ENCODE assay signal across 24 cellular contexts in the genomic region with DNA sequence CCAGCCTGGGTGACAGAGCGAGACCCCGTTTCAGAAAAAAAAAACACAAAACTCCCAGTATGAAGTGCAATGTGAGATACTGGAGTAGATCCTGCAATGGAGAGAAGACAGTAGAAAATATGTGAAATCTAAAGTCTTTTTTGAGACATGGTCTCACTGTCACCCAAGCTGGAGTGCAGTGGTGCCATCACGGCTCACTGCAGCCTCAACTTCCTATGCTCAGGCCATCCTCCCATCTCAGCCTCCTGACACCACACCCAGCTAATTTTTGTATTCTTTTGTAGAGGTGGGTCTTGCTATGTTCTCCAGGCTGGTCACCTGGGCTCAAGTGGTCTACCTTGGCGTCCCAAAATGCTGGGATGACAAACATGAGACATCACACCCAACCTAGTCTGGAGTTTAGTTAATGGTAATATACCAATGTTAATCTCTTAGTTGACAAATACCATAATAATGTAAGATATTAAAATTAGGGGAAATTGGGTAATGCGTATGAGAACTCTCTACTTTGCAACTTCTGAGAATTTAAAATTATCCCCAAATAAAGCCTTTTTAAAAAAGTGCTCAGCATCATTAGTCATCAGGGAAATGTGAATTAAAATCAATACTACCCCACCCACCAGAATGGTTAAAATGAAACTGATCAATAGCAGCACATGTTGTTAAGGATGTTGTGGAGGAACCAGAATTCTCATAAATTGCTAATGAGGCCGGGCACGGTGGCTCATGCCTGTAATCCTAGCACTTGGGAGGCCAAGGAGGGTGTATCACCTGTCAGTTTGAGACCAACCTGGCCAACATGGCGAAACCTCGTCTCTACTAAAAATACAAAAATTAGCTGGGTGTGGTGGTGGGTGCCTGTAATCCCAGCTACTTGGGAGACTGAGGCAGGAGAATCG. TPM values are rescaled to one million over a fixed set of nuclear protein-coding genes. Genes with fewer than 3 reads are reported as not detected.
A peak's percentile ranks its signal among the peaks of the same experiment; 100 is the strongest.
DNase-seq lines count a peak whose midpoint lies in the region; ATAC-seq, FAIRE-seq and TF ChIP-seq lines count a peak whose summit lies in the region.
"Had no signal": no experiment of that assay in that cellular context is flagged by ENCODE, and none has a peak within 500 bp of the region (broad histone marks: within the 10 kb centered on the region; RNA-seq: fewer than 3 reads in every experiment).

No MANE protein-coding gene starts in this region.

- H4K8ac ChIP-seq in trophoblast cell (ENCODE audit: low read depth, low read length): no peak overlapping the region

- H3K27ac Mint-ChIP-seq in activated CD8-positive, alpha-beta memory T cell treated with anti-CD3 and anti-CD28 coated beads, Interleukin-2, amount 10 ng/mL, durations not matched to agents 7 days and 5 days: peak overlapping the region; percentile 40
- H3K27ac Mint-ChIP-seq in activated T-helper 1 cell treated with anti-CD3 and anti-CD28 coated beads, Interleukin-12 subunit alpha, Interleukin-12 subunit beta, Interleukin-2, Interleukin-4 antibody, amounts not matched to agents 30 ng/mL and 10 ng/mL and 1 ng/mL, durations not matched to agents 14 hours and 24 hours and 36 hours: peak overlapping the region; percentile 18

- H3K4ac ChIP-seq in trophoblast cell (ENCODE audit: low read depth, low read length): no peak overlapping the region

- no peaks in the 10 kb centered on the region for H3K9me3 Mint-ChIP-seq in activated CD8-positive, alpha-beta memory T cell treated with anti-CD3 and anti-CD28 coated beads, Interleukin-2, amount 10 ng/mL, durations not matched to agents 7 days and 5 days (ENCODE audit: low read depth)
- H3K9me3 Mint-ChIP-seq in activated T-helper 1 cell treated with anti-CD3 and anti-CD28 coated beads, Interleukin-12 subunit alpha, Interleukin-12 subunit beta, Interleukin-2, Interleukin-4 antibody, amounts not matched to agents 30 ng/mL and 10 ng/mL and 1 ng/mL, durations not matched to agents 14 hours and 24 hours and 36 hours: no peaks in the 10 kb centered on the region

- H3K4me3 Mint-ChIP-seq in activated CD8-positive, alpha-beta memory T cell treated with anti-CD3 and anti-CD28 coated beads, Interleukin-2, amount 10 ng/mL, durations not matched to agents 7 days and 5 days: no peak overlapping the region
- no peak overlapping the region for H3K4me3 Mint-ChIP-seq in activated T-helper 1 cell treated with anti-CD3 and anti-CD28 coated beads, Interleukin-12 subunit alpha, Interleukin-12 subunit beta, Interleukin-2, Interleukin-4 antibody, amounts not matched to agents 30 ng/mL and 10 ng/mL and 1 ng/mL, durations not matched to agents 14 hours and 24 hours and 36 hours
- H3K4me3 Mint-ChIP-seq: nephron progenitor cell had no signal

- no peak overlapping the region for H3K23ac ChIP-seq in trophoblast cell (ENCODE audit: low read length)

- H3K36me3 ChIP-seq in trophoblast cell (ENCODE audit: control insufficient read depth in 1 of 2, insufficient read depth in 2 of 2, low read length in 2 of 2) (peaks cover 16 to 25% of the 10 kb centered on the region in 2 experiments), small intestine (ENCODE audit: control insufficient read depth in 2 of 2, insufficient read depth in 2 of 2, low read length in 2 of 2) (no peaks in the 10 kb centered on the region)

- intact Hi-C loops in activated T-helper 1 cell treated with anti-CD3 and anti-CD28 coated beads, Interleukin-12 subunit alpha, Interleukin-12 subunit beta, Interleukin-2, Interleukin-4 antibody, amounts not matched to agents 30 ng/mL and 10 ng/mL and 1 ng/mL, durations not matched to agents 14 hours and 24 hours and 36 hours (cut with micrococcal nuclease): loop anchor here (5.0 kb wide), 2 partner anchors 62 to 83 kb away; partner anchors contain the start of gene ARHGEF6

- no peak overlapping the region for H2BK12ac ChIP-seq in trophoblast cell (ENCODE audit: low read length)

- peak overlapping the region; percentile 70 for H4K12ac ChIP-seq in trophoblast cell (ENCODE audit: low read depth, low read length)

- H3K4me1 ChIP-seq in trophoblast cell (ENCODE audit: control insufficient read depth in 1 of 2, insufficient read depth in 2 of 2, low read length in 2 of 2): no peaks in the 10 kb centered on the region
- no peaks in the 10 kb centered on the region for H3K4me1 ChIP-seq in small intestine (ENCODE audit: control insufficient read depth in 2 of 2, insufficient read depth in 1 of 2, low read depth in 1 of 2, low read length in 1 of 2)
- H3K4me1 ChIP-seq: BE2C, lower lobe of right lung, pancreas, Peyer's patch, SJCRH30 had no signal

- no peak overlapping the region for H2BK5ac ChIP-seq in trophoblast cell (ENCODE audit: low read depth, low read length, poor library complexity)

- no CpG with 5 or more reads among the region's 10 CpGs for WGBS in trophoblast cell (ENCODE audit: extremely low coverage, insufficient coverage, insufficient read length)
- 81 to 86% (median 86%) methylated on average over 8 to 10 of the region's 10 CpGs for WGBS in small intestine, 3 donors

- H3K18ac ChIP-seq in trophoblast cell (ENCODE audit: low read length): no peak overlapping the region

- H3K9me3 ChIP-seq in trophoblast cell (ENCODE audit: insufficient read depth, low read depth, low read length) (no peaks in the 10 kb centered on the region), small intestine (ENCODE audit: control insufficient read depth, low read depth) (no peaks in the 10 kb centered on the region)
- H3K9me3 ChIP-seq: BE2C, lower lobe of right lung, pancreas, Peyer's patch, SJCRH30 had no signal

- in situ Hi-C loops in GM18951 (cut with MboI; ENCODE audit: low sequenced_read_pairs, unreplicated experiment): no loop called here

- no peak overlapping the region for H3K14ac ChIP-seq in trophoblast cell (ENCODE audit: low read length)

- no peaks in the 10 kb centered on the region for H3K27me3 Mint-ChIP-seq in activated CD8-positive, alpha-beta memory T cell treated with anti-CD3 and anti-CD28 coated beads, Interleukin-2, amount 10 ng/mL, durations not matched to agents 7 days and 5 days
- H3K27me3 Mint-ChIP-seq in activated T-helper 1 cell treated with anti-CD3 and anti-CD28 coated beads, Interleukin-12 subunit alpha, Interleukin-12 subunit beta, Interleukin-2, Interleukin-4 antibody, amounts not matched to agents 30 ng/mL and 10 ng/mL and 1 ng/mL, durations not matched to agents 14 hours and 24 hours and 36 hours (ENCODE audit: insufficient read depth): no peaks in the 10 kb centered on the region

- H3K4me2 ChIP-seq in trophoblast cell (ENCODE audit: low read length): no peak overlapping the region

- no peak overlapping the region for H3K4me3 ChIP-seq in trophoblast cell (ENCODE audit: low read depth, low read length)
- H3K4me3 ChIP-seq in small intestine (ENCODE audit: low read depth in 1 of 2, low read length in 2 of 2): no peak overlapping the region
- H3K4me3 ChIP-seq: lower lobe of right lung, pancreas, Peyer's patch, SJCRH30 had no signal

- H2BK120ac ChIP-seq in trophoblast cell (ENCODE audit: insufficient read depth, low read length, poor library complexity): no peak overlapping the region

- no peaks in the 10 kb centered on the region for H3K79me2 ChIP-seq in trophoblast cell (ENCODE audit: control insufficient read depth, insufficient read depth, low read length, poor library complexity)

- H4K91ac ChIP-seq in trophoblast cell (ENCODE audit: low read depth, low read length): no peak overlapping the region

- H2AFZ ChIP-seq in trophoblast cell (ENCODE audit: insufficient read depth, low read length, poor library complexity): no peak overlapping the region

- no peak for FAIRE-seq in small intestine (lab: Jason Lieb, UNC)
- FAIRE-seq: pancreas had no signal

- H2AK5ac ChIP-seq in trophoblast cell (ENCODE audit: low read length): no peak overlapping the region

- peak; percentile 27 for ATAC-seq in activated CD8-positive, alpha-beta memory T cell treated with anti-CD3 and anti-CD28 coated beads, Interleukin-2, amount 10 ng/mL, durations not matched to agents 7 days and 5 days
- ATAC-seq in HG03025 (IDR thresholded peaks at IDR 0.05; ENCODE audit: low FRiP score, unreplicated experiment): no peak
- ATAC-seq: lower lobe of right lung, right cardiac atrium had no signal

- H3K4me1 Mint-ChIP-seq in activated CD8-positive, alpha-beta memory T cell treated with anti-CD3 and anti-CD28 coated beads, Interleukin-2, amount 10 ng/mL, durations not matched to agents 7 days and 5 days: peaks cover 44% of the 10 kb centered on the region
- H3K4me1 Mint-ChIP-seq in activated T-helper 1 cell treated with anti-CD3 and anti-CD28 coated beads, Interleukin-12 subunit alpha, Interleukin-12 subunit beta, Interleukin-2, Interleukin-4 antibody, amounts not matched to agents 30 ng/mL and 10 ng/mL and 1 ng/mL, durations not matched to agents 14 hours and 24 hours and 36 hours (ENCODE audit: low read depth): peaks cover 33% of the 10 kb centered on the region
- H3K4me1 Mint-ChIP-seq: nephron progenitor cell had no signal

- CTCF ChIA-PET in activated CD8-positive, alpha-beta memory T cell treated with anti-CD3 and anti-CD28 coated beads, Interleukin-2, amount 10 ng/mL, durations not matched to agents 7 days and 5 days (lab: Charles Lee): no interaction called here
- CTCF ChIA-PET in GM10248 (lab: Yijun Ruan, JAX): no interaction called here

- DNase-seq in activated CD8-positive, alpha-beta memory T cell treated with anti-CD3 and anti-CD28 coated beads, Interleukin-2, amount 10 ng/mL, durations not matched to agents 7 days and 5 days: no peak
- DNase-seq in activated CD8-positive, alpha-beta memory T cell treated with anti-CD3 and anti-CD28 coated beads, Interleukin-2, amount 50 U/mL, for 48 hours: no peak
- DNase-seq in activated T-helper 1 cell treated with anti-CD3 and anti-CD28 coated beads, Interleukin-12 subunit alpha, Interleukin-12 subunit beta, Interleukin-2, Interleukin-4 antibody, amounts not matched to agents 30 ng/mL and 10 ng/mL and 1 ng/mL, durations not matched to agents 14 hours and 24 hours and 36 hours (ENCODE audit: low spot score): no peak
- no peak for DNase-seq in trophoblast cell
- DNase-seq in small intestine: no peak
- DNase-seq in GM10248 (ENCODE audit: extremely low spot score): no peak
- DNase-seq: activated CD4-positive, alpha-beta T cell treated with anti-CD3 and anti-CD28 coated beads for 1 hour; BE2C; brain microvascular endothelial cell; DMS53; head of caudate nucleus; kidney glomerular epithelial cell; lower lobe of right lung; NCI-H1048; NCI-H1694 treated with DMSO at 0.1 percent for 48 hours; NCI-H526; nephron progenitor cell; pancreas; Peyer's patch; right cardiac atrium; SJCRH30 had no signal

- TF ChIP-seq CTCF in GM10248 (IDR thresholded peaks at IDR 0.05; ENCODE audit: control extremely low read depth, extremely low read depth, low read depth, missing control alignments): no peak

- TF ChIP-seq POLR2A in GM18951 (IDR thresholded peaks at IDR 0.05; ENCODE audit: extremely low read depth, insufficient read depth, insufficient read length): peak; percentile 5

- no peaks in the 10 kb centered on the region for H3K79me1 ChIP-seq in trophoblast cell (ENCODE audit: low read length)

- H3K9ac ChIP-seq in trophoblast cell (ENCODE audit: low read length): no peak overlapping the region

- peaks cover 62% of the 10 kb centered on the region for H3K36me3 Mint-ChIP-seq in activated CD8-positive, alpha-beta memory T cell treated with anti-CD3 and anti-CD28 coated beads, Interleukin-2, amount 10 ng/mL, durations not matched to agents 7 days and 5 days
- peaks cover 36% of the 10 kb centered on the region for H3K36me3 Mint-ChIP-seq in activated T-helper 1 cell treated with anti-CD3 and anti-CD28 coated beads, Interleukin-12 subunit alpha, Interleukin-12 subunit beta, Interleukin-2, Interleukin-4 antibody, amounts not matched to agents 30 ng/mL and 10 ng/mL and 1 ng/mL, durations not matched to agents 14 hours and 24 hours and 36 hours (ENCODE audit: low read depth)

- H3K27ac ChIP-seq in trophoblast cell (ENCODE audit: low read depth, low read length) (no peak overlapping the region), small intestine (ENCODE audit: low read depth in 1 of 2, low read length in 1 of 2) (no peak overlapping the region)
- H3K27ac ChIP-seq: brain microvascular endothelial cell, epithelial cell of prostate, lower lobe of right lung, pancreas, Peyer's patch, SJCRH30 had no signal

- POLR2A ChIA-PET in GM10248 (lab: Yijun Ruan, JAX): interaction anchor here (0.7 kb wide), 1 partner anchor 359 kb away, joined by 3 read pairs; no protein-coding TSS in a partner anchor

- no peaks in the 10 kb centered on the region for H3K27me3 ChIP-seq in trophoblast cell (ENCODE audit: insufficient read depth, low read length)
- no peaks in the 10 kb centered on the region for H3K27me3 ChIP-seq in small intestine (ENCODE audit: control insufficient read depth in 2 of 2, insufficient read depth in 2 of 2, low read length in 2 of 2)
- H3K27me3 ChIP-seq: BE2C, brain microvascular endothelial cell, pancreas, Peyer's patch, SJCRH30 had no signal

RNA-seq across cellular contexts. Expression of gene RBMX, which starts 15.0 kb away (rescaled TPM):
- total RNA-seq in activated CD8-positive, alpha-beta memory T cell treated with anti-CD3 and anti-CD28 coated beads, Interleukin-2, amount 10 ng/mL, durations not matched to agents 7 days and 5 days: 100 to 1,000 TPM; 247 to 301 TPM
- 308 and 327 TPM in 2 replicates for total RNA-seq in activated T-helper 1 cell treated with anti-CD3 and anti-CD28 coated beads, Interleukin-12 subunit alpha, Interleukin-12 subunit beta, Interleukin-2, Interleukin-4 antibody, amounts not matched to agents 30 ng/mL and 10 ng/mL and 1 ng/mL, durations not matched to agents 14 hours and 24 hours and 36 hours
- 185 and 196 TPM in 2 replicates for polyA plus RNA-seq in trophoblast cell (2013)
- polyA plus RNA-seq in small intestine: 100 to 1,000 TPM in 1 of 3 donors, 10 to 100 TPM in 2; 72.5 to 150 (median 89.2) TPM
